In genomic region chr3:22297436-22297835, GRCh38 we compare ENCODE assay signal across 31 cellular contexts.
"Had no signal": no experiment of that assay in that cellular context is flagged by ENCODE, and none has a peak within 500 bp of the region (broad histone marks: within the 10 kb centered on the region; RNA-seq: fewer than 3 reads in every experiment).

No MANE protein-coding gene starts in this region.

- H3K4me1 Mint-ChIP-seq: immature natural killer cell; memory B cell; naive thymus-derived CD4-positive, alpha-beta T cell; neural crest cell; stimulated activated naive B cell treated with anti-CD40 and anti-IgM and Interleukin-4, amounts not matched to agents 10 μg/mL and 1 μg/mL and 100 μg/mL, for 72 hours had no signal

- H3K36me3 Mint-ChIP-seq: immature natural killer cell; memory B cell; naive thymus-derived CD4-positive, alpha-beta T cell; stimulated activated naive B cell treated with anti-CD40 and anti-IgM and Interleukin-4, amounts not matched to agents 10 μg/mL and 1 μg/mL and 100 μg/mL, for 72 hours had no signal

- H3K27ac Mint-ChIP-seq: immature natural killer cell; memory B cell; naive thymus-derived CD4-positive, alpha-beta T cell; nephron; stimulated activated naive B cell treated with anti-CD40 and anti-IgM and Interleukin-4, amounts not matched to agents 10 μg/mL and 1 μg/mL and 100 μg/mL, for 72 hours had no signal

- H3K4me3 ChIP-seq: left ventricle myocardium inferior, lung, mucosa of descending colon, pancreas, prostate gland, skin epidermis, stomach, testis, thyroid gland, transverse colon, upper lobe of left lung, vagina had no signal

- DNase-seq: hypothalamus; immature natural killer cell; islet precursor cell; left ventricle myocardium inferior; midbrain; mucosa of descending colon; naive thymus-derived CD4-positive, alpha-beta T cell; nucleus accumbens; pancreas; posterior cingulate gyrus; retina; right cardiac atrium; stimulated activated CD4-positive, alpha-beta T cell treated with anti-CD3 and anti-CD28 coated beads, Interleukin-12 subunit alpha, Interleukin-12 subunit beta, amount 100 ng/mL, for 4 hours; stimulated activated CD4-positive, alpha-beta T cell treated with anti-CD3 and anti-CD28 coated beads, Interleukin-15, amount 100 ng/mL, for 24 hours; stimulated activated CD4-positive, alpha-beta T cell treated with anti-CD3 and anti-CD28 coated beads, Interleukin-2, amount 100 ng/mL, for 24 hours; stimulated activated CD4-positive, alpha-beta T cell treated with anti-CD3 and anti-CD28 coated beads, Interleukin-4, amount 100 ng/mL, for 1 hour; stimulated activated naive B cell treated with anti-CD40 and anti-IgM and Interleukin-4, amounts not matched to agents 10 μg/mL and 1 μg/mL and 100 μg/mL, for 72 hours; stimulated activated naive CD8-positive, alpha-beta T cell treated with anti-CD3 and anti-CD28 coated beads, Interleukin-15, Interleukin-2, amounts not matched to agents 100 U/mL and 50 U/mL, for 24 hours; stomach; testis; thyroid gland; transverse colon; upper lobe of left lung had no signal

- ATAC-seq: mucosa of descending colon; naive thymus-derived CD4-positive, alpha-beta T cell; pancreas; right cardiac atrium; sciatic nerve; stimulated activated naive B cell treated with anti-CD40 and anti-IgM and Interleukin-4, amounts not matched to agents 10 μg/mL and 1 μg/mL and 100 μg/mL, for 72 hours; stimulated activated naive CD8-positive, alpha-beta T cell treated with anti-CD3 and anti-CD28 coated beads, Interleukin-15, Interleukin-2, amounts not matched to agents 100 U/mL and 50 U/mL, for 24 hours had no signal

- H3K27me3 Mint-ChIP-seq: memory B cell; naive thymus-derived CD4-positive, alpha-beta T cell; stimulated activated naive B cell treated with anti-CD40 and anti-IgM and Interleukin-4, amounts not matched to agents 10 μg/mL and 1 μg/mL and 100 μg/mL, for 72 hours had no signal

- H3K4me3 Mint-ChIP-seq: immature natural killer cell; memory B cell; naive thymus-derived CD4-positive, alpha-beta T cell; nephron; neural crest cell; stimulated activated naive B cell treated with anti-CD40 and anti-IgM and Interleukin-4, amounts not matched to agents 10 μg/mL and 1 μg/mL and 100 μg/mL, for 72 hours had no signal
